In the genomic region with DNA sequence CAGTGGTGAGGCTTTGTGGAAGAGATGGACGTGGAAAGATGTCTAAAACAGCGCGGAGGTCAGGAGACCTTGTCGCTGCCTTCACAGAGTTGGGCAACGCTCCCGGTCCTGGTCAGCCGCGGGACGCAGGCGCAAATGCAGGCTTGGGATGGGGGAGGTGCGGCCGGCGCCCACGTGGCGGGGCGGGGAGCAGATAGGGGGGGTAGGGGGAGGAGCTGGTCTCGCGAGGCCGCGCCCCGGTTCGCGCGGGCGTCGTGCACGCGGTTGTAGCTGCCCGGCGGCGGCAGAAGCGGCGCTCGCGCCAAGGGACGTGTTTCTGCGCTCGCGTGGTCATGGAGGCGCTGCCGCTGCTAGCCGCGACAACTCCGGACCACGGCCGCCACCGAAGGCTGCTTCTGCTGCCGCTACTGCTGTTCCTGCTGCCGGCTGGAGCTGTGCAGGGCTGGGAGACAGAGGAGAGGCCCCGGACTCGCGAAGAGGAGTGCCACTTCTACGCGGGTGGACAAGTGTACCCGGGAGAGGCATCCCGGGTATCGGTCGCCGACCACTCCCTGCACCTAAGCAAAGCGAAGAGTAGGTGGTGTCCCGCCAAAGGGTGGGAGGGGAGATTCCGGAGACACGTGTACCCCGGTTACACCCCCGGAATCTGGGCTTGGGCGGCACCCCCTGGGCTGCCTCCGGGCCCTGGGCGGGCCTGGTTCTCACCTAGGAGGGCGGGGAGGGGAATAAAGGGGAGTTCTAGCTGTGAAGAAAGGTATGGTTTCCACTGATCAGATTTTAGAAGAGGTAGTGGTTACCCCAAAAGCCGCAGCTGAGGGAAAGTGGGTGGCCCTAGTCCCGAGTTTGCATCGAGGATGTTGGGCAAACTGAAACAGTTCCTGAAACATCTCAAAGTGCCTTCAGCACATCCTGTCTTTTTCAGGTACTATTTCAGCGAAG, we compare ENCODE assay signal across 8 cellular contexts. TPM values are rescaled to one million over a fixed set of nuclear protein-coding genes. Genes with fewer than 3 reads are reported as not detected.
DNase-seq lines count a peak whose midpoint lies in the region; FAIRE-seq and TF ChIP-seq lines count a peak whose summit lies in the region.

Gene PRDX4 (plus strand): TSS at position 255 of the 939 bp plus-strand sequence. CDS start 78 bp downstream, at position 333.

- peaks cover 2% of the 10 kb centered on the region; the same call in 1 of the 2 replicates for H3K79me2 ChIP-seq in H9 (ENCODE audit: insufficient read depth, low read length)

- H3K36me3 ChIP-seq in ES-I3 (ENCODE audit: insufficient read depth, low read length) (no peaks in the 10 kb centered on the region), MG63 (peaks cover 25% of the 10 kb centered on the region), SJCRH30 (peaks cover 13% of the 10 kb centered on the region; the same call in 1 of the 2 replicates), neutrophil (no peaks in the 10 kb centered on the region)

- H4K8ac ChIP-seq in H9 (replicated peaks; ENCODE audit: insufficient read length, low read depth, low read length) = no peak within 1 kb of the TSS

- H4K91ac ChIP-seq in H9 (ENCODE audit: insufficient read length, low read depth, low read length) = no peak within 1 kb of the TSS

- no peak within 1 kb of the TSS for H3T11ph ChIP-seq in H9 (ENCODE audit: low read length)

- peaks cover 5 to 20% (median 18%) of the 10 kb centered on the region in 3 experiments; a peak in 6 of 7 replicates for H3K36me3 Mint-ChIP-seq in H9 (ENCODE audit: insufficient read depth in 1 of 3, low read depth in 3 of 3)

- H3K56ac ChIP-seq in H9 (ENCODE audit: insufficient read length, low read depth, low read length) = no peak within 1 kb of the TSS

- peak within 1 kb of the TSS; percentile 86 for H3K18ac ChIP-seq in H9 (ENCODE audit: insufficient read length, low read depth, low read length)

- no CpG with 5 or more reads among the region's 73 CpGs for WGBS in H9 (ENCODE audit: extremely low coverage, insufficient read length, low lambda C conversion rate)

- H3K14ac ChIP-seq in H9 (ENCODE audit: insufficient read depth, low read length) = peak within 1 kb of the TSS; percentile 92

- TF ChIP-seq CTCF in H9 (conservative IDR thresholded peaks at IDR 0.05) (no peak), neutrophil (IDR thresholded peaks at IDR 0.05) (peak; percentile 23), subcutaneous adipose tissue (IDR thresholded peaks at IDR 0.05; ENCODE audit: low read depth) (no peak)

- H3K4me3 Mint-ChIP-seq in H9 = peak within 1 kb of the TSS; percentile 85 to 88

- no peak within 1 kb of the TSS; the same call in 1 of the 2 replicates for H2BK15ac ChIP-seq in H9 (ENCODE audit: low read depth, low read length)

- H3K9me3 ChIP-seq in ES-I3 (ENCODE audit: control insufficient read depth, insufficient read depth, low read length) (no peaks in the 10 kb centered on the region), H9 (ENCODE audit: control insufficient read depth, low read depth, low read length) (no peaks in the 10 kb centered on the region), MG63 (no peaks in the 10 kb centered on the region), SJCRH30 (replicated peaks) (no peaks in the 10 kb centered on the region), neutrophil (no peaks in the 10 kb centered on the region)

- no peak within 1 kb of the TSS for H2AFZ ChIP-seq in H9 (ENCODE audit: low read length)

- H4K5ac ChIP-seq in H9 (ENCODE audit: insufficient read length, low read depth, low read length) = no peak within 1 kb of the TSS

- no peaks in the 10 kb centered on the region for H3K9me3 Mint-ChIP-seq in H9

- no peak within 1 kb of the TSS for H2AK5ac ChIP-seq in H9 (ENCODE audit: insufficient read length, low read length)

- peaks cover 3% of the 10 kb centered on the region for H3K27me3 Mint-ChIP-seq in H9 (ENCODE audit: low read depth)

- no peak within 1 kb of the TSS for H3K23ac ChIP-seq in H9 (ENCODE audit: insufficient read length, low read depth, low read length)

- H3K4me1 Mint-ChIP-seq in H9 = peaks cover 23 to 27% of the 10 kb centered on the region in 2 experiments

- H3K27ac ChIP-seq in H9 (ENCODE audit: insufficient read length, low read depth, low read length) (no peak within 1 kb of the TSS), SJCRH30 (peak within 1 kb of the TSS; percentile 80), neutrophil (peak within 1 kb of the TSS; percentile 74)

- no peak within 1 kb of the TSS for H2BK5ac ChIP-seq in H9 (ENCODE audit: insufficient read length, low read length)

- H3K4me3 ChIP-seq in MG63 (peak within 1 kb of the TSS; percentile 83), SJCRH30 (peak within 1 kb of the TSS; percentile 85), neutrophil (ENCODE audit: low read depth in 1 of 2, low read length in 1 of 2) (peak within 1 kb of the TSS; percentile 62 to 63)

- FAIRE-seq in frontal cortex (lab: Jason Lieb, UNC) = no peak

- no peak within 1 kb of the TSS for H2BK20ac ChIP-seq in H9 (ENCODE audit: low read depth, low read length, poor library complexity, severe bottlenecking)

- peak within 1 kb of the TSS in 2 of 3 experiments; percentile 87 to 96; a peak in 5 of 7 replicates for H3K27ac Mint-ChIP-seq in H9

- H3K27me3 ChIP-seq in H9 (ENCODE audit: insufficient read depth, low read length) (no peaks in the 10 kb centered on the region), MG63 (no peaks in the 10 kb centered on the region), SJCRH30 (no peaks in the 10 kb centered on the region), neutrophil (no peaks in the 10 kb centered on the region)

- H2BK12ac ChIP-seq in H9 (ENCODE audit: insufficient read length, low read depth, low read length) = no peak within 1 kb of the TSS

- peaks cover 3% of the 10 kb centered on the region for H3K23me2 ChIP-seq in H9 (ENCODE audit: insufficient read length, low read depth, low read length, poor library complexity, severe bottlenecking)

- H3K4me2 ChIP-seq in H9 (ENCODE audit: insufficient read depth, insufficient read length, low read length) = peak within 1 kb of the TSS; percentile 68

- peak within 1 kb of the TSS; percentile 94 for H3K9ac ChIP-seq in ES-I3 (ENCODE audit: low read depth, low read length)
- peak within 1 kb of the TSS; percentile 82 for H3K9ac ChIP-seq in H9 (ENCODE audit: extremely low read depth, insufficient read length, low read length)

- no peak within 1 kb of the TSS for H2BK120ac ChIP-seq in H9 (ENCODE audit: low read depth, low read length, poor library complexity, severe bottlenecking)

- H3K79me1 ChIP-seq in H9 (ENCODE audit: insufficient read depth, low read depth, low read length, poor library complexity, severe bottlenecking) = peaks cover 3% of the 10 kb centered on the region

- H4K20me1 ChIP-seq in H9 (ENCODE audit: control insufficient read depth, insufficient read depth, insufficient read length) = no peaks in the 10 kb centered on the region

- peak; percentile 91 for DNase-seq in H9
- DNase-seq in MG63 = peak; percentile 91
- DNase-seq in SJCRH30 = peak; percentile 88 to 91
- DNase-seq in activated naive CD4-positive, alpha-beta T cell (lab: John Stamatoyannopoulos, UW) = peak; percentile 35 to 65 (median 36)
- peak; percentile 77 to 81 for DNase-seq in frontal cortex (ENCODE audit: low spot score in 2 of 2)

- peaks cover 14% of the 10 kb centered on the region for H3K4me1 ChIP-seq in ES-I3 (ENCODE audit: insufficient read depth, low read length)
- H3K4me1 ChIP-seq in H9 (ENCODE audit: insufficient read depth, low read length) = no peaks in the 10 kb centered on the region; the same call in 1 of the 2 replicates
- H3K4me1 ChIP-seq in SJCRH30 = peaks cover 5% of the 10 kb centered on the region; the same call in 1 of the 2 replicates
- H3K4me1 ChIP-seq in neutrophil (ENCODE audit: control insufficient read depth in 1 of 2, insufficient read depth in 1 of 2, low read depth in 1 of 2, low read length in 1 of 2) = peaks cover 21 to 23% of the 10 kb centered on the region in 2 experiments

- H3K4ac ChIP-seq in H9 (ENCODE audit: low read depth, low read length) = no peak within 1 kb of the TSS

RNA-seq across cellular contexts. Expression of gene PRDX4, which starts in this region (rescaled TPM):
- total RNA-seq in H9 (2021) = 256 and 267 TPM in 2 replicates
- 554 and 568 TPM in 2 replicates for total RNA-seq in MG63 (2014; rRNA removed; shearing (Covaris generic); ENCODE audit: low replicate concordance)
- 183 and 196 TPM in 2 replicates for total RNA-seq in SJCRH30 (2014; rRNA removed; shearing (Covaris generic))
- 53.4 TPM for total RNA-seq in frontal cortex
- total RNA-seq in subcutaneous adipose tissue = 100 to 1,000 TPM in 3 of 4 donors, 10 to 100 TPM in 1; 77.8 to 145 (median 109) TPM

Comparison
In these comparisons a context has a peak if more than half of its experiments do, and no peak if none do; other contexts are left out.
1. DNase-seq: peak in every context shown above with its lines; median percentile 91 in H9; 91 in MG63; 90 in SJCRH30; 79 in frontal cortex; 36 in activated naive CD4-positive, alpha-beta T cell.